In genomic region chr14:99209409-99209808, GRCh38 we compare ENCODE assay signal across 22 cellular contexts.
DNase-seq lines count a peak whose midpoint lies in the region; ATAC-seq and TF ChIP-seq lines count a peak whose summit lies in the region.
"Had no signal": no experiment of that assay in that cellular context is flagged by ENCODE, and none has a peak within 500 bp of the region (broad histone marks: within the 10 kb centered on the region; RNA-seq: fewer than 3 reads in every experiment).

No MANE protein-coding gene starts in this region.

- peaks cover 52% of the 10 kb centered on the region for H3K36me3 ChIP-seq in A673 (ENCODE audit: insufficient read depth, low read length, poor library complexity, severe bottlenecking)
- H3K36me3 ChIP-seq: thyroid gland had no signal

- H3K4me1 Mint-ChIP-seq in T-helper 1 cell treated with Interleukin-12 subunit alpha and Interleukin-12 subunit beta and Interleukin-4 antibody, amounts not matched to agents 30 μg/mL and 1 μg/mL, for 36 hours (ENCODE audit: low read depth): peaks cover 89% of the 10 kb centered on the region
- peaks cover 100% of the 10 kb centered on the region for H3K4me1 Mint-ChIP-seq in activated CD4-positive, alpha-beta memory T cell treated with anti-CD3 and anti-CD28 coated beads for 36 hours (ENCODE audit: low read depth)
- peaks cover 96 to 98% of the 10 kb centered on the region in 2 donors for H3K4me1 Mint-ChIP-seq in effector memory CD8-positive, alpha-beta T cell (ENCODE audit: low read depth in 2 of 2)

- peaks cover 27% of the 10 kb centered on the region for H3K4me1 ChIP-seq in A673 (ENCODE audit: insufficient read depth, low read length, poor library complexity, severe bottlenecking)
- H3K4me1 ChIP-seq: psoas muscle, thyroid gland had no signal

- BruUV-seq in A673 (replicated peaks; lab: Mats Ljungman, UMichigan): no TSS peak

- H3K27ac ChIP-seq in A673 (ENCODE audit: low read depth, low read length, poor library complexity, severe bottlenecking): peak overlapping the region; percentile 52
- H3K27ac ChIP-seq: 22Rv1, coronary artery, psoas muscle, thyroid gland had no signal

- intact Hi-C loops in A673 (cut with micrococcal nuclease; ENCODE audit: unreplicated experiment): no loop called here
- intact Hi-C loops in activated CD4-positive, alpha-beta memory T cell treated with anti-CD3 and anti-CD28 coated beads for 36 hours (cut with micrococcal nuclease): no loop called here

- H3K4me3 Mint-ChIP-seq in T-helper 1 cell treated with Interleukin-12 subunit alpha and Interleukin-12 subunit beta and Interleukin-4 antibody, amounts not matched to agents 30 μg/mL and 1 μg/mL, for 36 hours: no peak overlapping the region
- no peak overlapping the region for H3K4me3 Mint-ChIP-seq in activated CD4-positive, alpha-beta memory T cell treated with anti-CD3 and anti-CD28 coated beads for 36 hours
- peak overlapping the region; percentile 79 to 82 for H3K4me3 Mint-ChIP-seq in effector memory CD8-positive, alpha-beta T cell

- ATAC-seq in effector memory CD8-positive, alpha-beta T cell (replicated peaks): no peak
- ATAC-seq in HG02642 (IDR thresholded peaks at IDR 0.05; ENCODE audit: poor library complexity, unreplicated experiment): no peak
- ATAC-seq: GM12878, psoas muscle had no signal

- DNase-seq in T-helper 1 cell (no peak), A673 (ENCODE audit: low spot score) (no peak), retina (no peak), foreskin melanocyte (no peak)
- no peak for DNase-seq in activated CD4-positive, alpha-beta memory T cell treated with anti-CD3 and anti-CD28 coated beads for 36 hours
- no peak for DNase-seq in effector memory CD8-positive, alpha-beta T cell
- DNase-seq: activated CD4-positive, alpha-beta T cell treated with anti-CD3 and anti-CD28 coated beads for 1 hour; DND-41; glutamatergic neuron; kidney glomerular epithelial cell; NCI-H187 treated with DMSO at 0.1 percent for 48 hours; NCI-H2227 treated with DMSO at 0.1 percent for 48 hours; NCI-H748 treated with DMSO at 0.1 percent for 48 hours; psoas muscle; stimulated activated CD4-positive, alpha-beta T cell treated with anti-CD3 and anti-CD28 coated beads, Interleukin-1b, Interleukin-23, amount 100 ng/mL, for 48 hours; thyroid gland had no signal

- peaks cover 47% of the 10 kb centered on the region for H3K36me3 Mint-ChIP-seq in T-helper 1 cell treated with Interleukin-12 subunit alpha and Interleukin-12 subunit beta and Interleukin-4 antibody, amounts not matched to agents 30 μg/mL and 1 μg/mL, for 36 hours (ENCODE audit: low read depth)
- H3K36me3 Mint-ChIP-seq in activated CD4-positive, alpha-beta memory T cell treated with anti-CD3 and anti-CD28 coated beads for 36 hours: peaks cover 35% of the 10 kb centered on the region
- H3K36me3 Mint-ChIP-seq in effector memory CD8-positive, alpha-beta T cell (ENCODE audit: insufficient read depth): peaks cover 77% of the 10 kb centered on the region

- POLR2A ChIA-PET in A673 (lab: Charles Lee; ENCODE audit: low non-redundant PET): no interaction called here
- POLR2A ChIA-PET in activated CD4-positive, alpha-beta memory T cell treated with anti-CD3 and anti-CD28 coated beads for 36 hours (lab: Charles Lee): no interaction called here

- H3K27ac Mint-ChIP-seq in T-helper 1 cell treated with Interleukin-12 subunit alpha and Interleukin-12 subunit beta and Interleukin-4 antibody, amounts not matched to agents 30 μg/mL and 1 μg/mL, for 36 hours: peak overlapping the region; percentile 59
- peak overlapping the region; percentile 91 for H3K27ac Mint-ChIP-seq in activated CD4-positive, alpha-beta memory T cell treated with anti-CD3 and anti-CD28 coated beads for 36 hours
- H3K27ac Mint-ChIP-seq in effector memory CD8-positive, alpha-beta T cell: peak overlapping the region; percentile 93 to 99

- H3K27me3 ChIP-seq in A673 (replicated peaks; ENCODE audit: insufficient read depth, low read depth, low read length, poor library complexity): no peaks in the 10 kb centered on the region
- H3K27me3 ChIP-seq: thyroid gland had no signal

- no peaks in the 10 kb centered on the region for H3K9me3 ChIP-seq in A673 (ENCODE audit: low read depth, low read length, poor library complexity, severe bottlenecking)
- H3K9me3 ChIP-seq: psoas muscle, thyroid gland had no signal

- no peaks in the 10 kb centered on the region for H3K27me3 Mint-ChIP-seq in T-helper 1 cell treated with Interleukin-12 subunit alpha and Interleukin-12 subunit beta and Interleukin-4 antibody, amounts not matched to agents 30 μg/mL and 1 μg/mL, for 36 hours (ENCODE audit: low read depth)
- H3K27me3 Mint-ChIP-seq in activated CD4-positive, alpha-beta memory T cell treated with anti-CD3 and anti-CD28 coated beads for 36 hours: no peaks in the 10 kb centered on the region
- no peaks in the 10 kb centered on the region for H3K27me3 Mint-ChIP-seq in effector memory CD8-positive, alpha-beta T cell

- TF ChIP-seq CTCF in A673 (conservative IDR thresholded peaks at IDR 0.05; ENCODE audit: low read depth, low read length): no peak

- no peak overlapping the region for H3K4me3 ChIP-seq in A673 (ENCODE audit: low read depth, low read length, poor library complexity, severe bottlenecking)
- H3K4me3 ChIP-seq: coronary artery, GM12878, psoas muscle, skin epidermis, thyroid gland had no signal

- CTCF ChIA-PET in A673 (lab: Charles Lee): no interaction called here
- CTCF ChIA-PET in activated CD4-positive, alpha-beta memory T cell treated with anti-CD3 and anti-CD28 coated beads for 36 hours (lab: Charles Lee): interaction anchor here (1.7 kb wide), 1 partner anchor 20 kb away, joined by 4 read pairs; no protein-coding TSS in a partner anchor

- H3K9me3 Mint-ChIP-seq in T-helper 1 cell treated with Interleukin-12 subunit alpha and Interleukin-12 subunit beta and Interleukin-4 antibody, amounts not matched to agents 30 μg/mL and 1 μg/mL, for 36 hours: no peaks in the 10 kb centered on the region
- no peaks in the 10 kb centered on the region for H3K9me3 Mint-ChIP-seq in activated CD4-positive, alpha-beta memory T cell treated with anti-CD3 and anti-CD28 coated beads for 36 hours
- H3K9me3 Mint-ChIP-seq in effector memory CD8-positive, alpha-beta T cell: no peaks in the 10 kb centered on the region

Comparison
In these comparisons a context has a peak if more than half of its experiments do, and no peak if none do; other contexts are left out.
1. H3K4me3 Mint-ChIP-seq: peak in effector memory CD8-positive, alpha-beta T cell (2 of 2); none in T-helper 1 cell treated with Interleukin-12 subunit alpha and Interleukin-12 subunit beta and Interleukin-4 antibody, amounts not matched to agents 30 μg/mL and 1 μg/mL, for 36 hours (single experiment) and activated CD4-positive, alpha-beta memory T cell treated with anti-CD3 and anti-CD28 coated beads for 36 hours (single experiment).
2. Peak in every context shown above with its lines, with median percentiles within 50 percentile points of each other: H3K27ac Mint-ChIP-seq.